ENCODE assay signal across 1 cellular context in the genomic region with DNA sequence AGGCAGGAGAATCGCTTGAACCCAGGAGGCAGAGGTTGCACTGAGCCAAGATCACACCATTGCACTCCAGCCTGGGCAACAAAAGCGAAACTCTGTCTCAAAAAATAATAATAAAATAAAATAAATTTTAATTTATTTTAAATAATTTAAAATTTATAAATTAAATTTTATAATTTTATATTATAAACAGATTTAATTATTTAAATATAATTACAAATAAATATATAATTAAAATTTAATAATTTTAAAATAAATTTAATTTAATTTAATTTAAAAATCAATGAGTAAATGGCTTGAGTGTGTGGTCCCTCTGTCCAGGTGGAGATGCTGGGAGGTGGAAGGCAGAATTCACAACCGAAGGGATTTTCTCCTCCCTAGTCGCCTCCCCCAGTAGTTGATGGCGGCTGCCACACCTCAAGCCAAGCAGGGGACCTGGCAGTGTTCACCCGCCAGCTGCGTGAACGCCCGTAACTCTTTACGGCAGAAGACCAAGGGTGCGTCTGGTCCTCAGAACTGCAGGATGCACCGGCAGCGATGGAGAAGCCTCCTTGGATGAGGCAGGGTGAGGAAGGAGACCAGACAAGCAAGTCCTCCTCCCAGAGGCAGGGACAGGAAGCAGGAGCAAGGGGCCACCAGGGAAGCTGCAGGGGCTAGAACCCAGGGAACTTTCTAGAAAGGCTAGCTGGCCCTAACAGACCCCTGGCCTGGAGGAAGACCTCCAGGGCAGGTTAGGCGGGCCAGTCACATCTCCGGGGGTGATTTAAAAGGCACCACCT.
TF ChIP-seq lines count a peak whose summit lies in the region.

No MANE protein-coding gene starts in this region.

TF ChIP-seq in K562, 482 proteins besides CTCF, POLR2A, EP300 and RAD21:
- TF ChIP-seq MEIS2 (IDR thresholded peaks at IDR 0.05; ENCODE audit: partially characterized antibody) (no peak), ZFX (CRISPR knock-in tag; IDR thresholded peaks at IDR 0.05) (0 out of 2 replicates have a peak, but pooled peaks have one; percentile 24)
